8 cellular contexts compared by ENCODE assay signal in the genomic region with DNA sequence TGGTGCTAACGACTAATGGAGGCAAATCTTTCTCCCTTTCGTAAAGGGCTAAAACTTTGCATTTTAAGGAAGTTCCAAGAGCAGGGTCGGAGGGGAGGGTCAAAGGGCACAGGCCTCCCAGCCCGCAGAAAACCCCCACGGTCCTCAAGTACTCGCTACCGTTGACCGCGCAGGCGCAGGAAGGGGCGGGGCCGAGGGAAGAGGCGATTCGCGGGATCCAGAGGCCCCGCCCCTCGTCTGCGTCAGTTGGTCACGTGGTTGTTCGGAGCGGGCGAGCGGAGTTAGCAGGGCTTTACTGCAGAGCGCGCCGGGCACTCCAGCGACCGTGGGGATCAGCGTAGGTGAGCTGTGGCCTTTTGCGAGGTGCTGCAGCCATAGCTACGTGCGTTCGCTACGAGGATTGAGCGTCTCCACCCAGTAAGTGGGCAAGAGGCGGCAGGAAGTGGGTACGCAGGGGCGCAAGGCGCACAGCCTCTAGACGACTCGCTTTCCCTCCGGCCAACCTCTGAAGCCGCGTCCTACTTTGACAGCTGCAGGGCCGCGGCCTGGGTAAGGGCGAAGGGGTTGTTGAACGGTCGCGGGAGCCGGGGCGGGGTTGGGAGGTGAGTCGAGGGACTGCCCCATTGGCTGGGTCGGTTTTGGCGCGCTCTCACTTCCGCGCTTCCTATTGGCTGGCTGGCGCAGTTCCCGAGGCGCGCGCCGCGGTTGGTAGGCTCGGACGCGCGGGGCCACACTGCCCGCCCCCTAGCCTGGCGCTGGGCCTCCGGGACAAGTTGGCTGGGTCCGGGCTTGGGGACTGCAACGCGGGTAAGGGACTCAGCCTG. TPM values are rescaled to one million over a fixed set of nuclear protein-coding genes. Genes with fewer than 3 reads are reported as not detected.
A peak's percentile ranks its signal among the peaks of the same experiment; 100 is the strongest.
DNase-seq lines count a peak whose midpoint lies in the region; ATAC-seq, FAIRE-seq and TF ChIP-seq lines count a peak whose summit lies in the region.

A gene (plus strand): TSS at position 242 of the 824 bp plus-strand sequence. CDS start 2,310 bp downstream, outside the sequence.

- H3K4me3 ChIP-seq in ovary (peak within 1 kb of the TSS; percentile 96), thymus (ENCODE audit: low read length) (peak within 1 kb of the TSS; percentile 83)

- ATAC-seq in HG02798 (IDR thresholded peaks at IDR 0.05; ENCODE audit: poor library complexity, unreplicated experiment), result peak; percentile 97
- peak; percentile 99 for ATAC-seq in Right ventricle myocardium inferior

- 0 to 1% (median 0%) methylated on average over 61 to 75 of the region's 75 CpGs for WGBS in ovary, 3 donors
- under 1% methylated on average over 75 of the region's 75 CpGs for WGBS in thymus

- H3K36me3 ChIP-seq in ovary, result no peaks in the 10 kb centered on the region
- no peaks in the 10 kb centered on the region for H3K36me3 ChIP-seq in thymus (ENCODE audit: control insufficient read depth, insufficient read depth)

- TF ChIP-seq POLR2A in GM12891 (IDR thresholded peaks at IDR 0.05; ENCODE audit: low read depth, low read length), result peak; percentile 93
- TF ChIP-seq POLR2A in ovary (IDR thresholded peaks at IDR 0.05), result peak; percentile 59

- H3K27ac ChIP-seq in ovary, result peak within 1 kb of the TSS; percentile 82 to 85
- peak within 1 kb of the TSS; percentile 98 for H3K27ac ChIP-seq in thymus (ENCODE audit: low read depth)

- H3K9me3 ChIP-seq in ovary, result no peaks in the 10 kb centered on the region
- no peaks in the 10 kb centered on the region for H3K9me3 ChIP-seq in thymus (ENCODE audit: control insufficient read depth)

- H3K27me3 ChIP-seq in ovary (no peaks in the 10 kb centered on the region), thymus (ENCODE audit: control insufficient read depth, insufficient read depth) (no peaks in the 10 kb centered on the region)

- peak; percentile 94 for FAIRE-seq in GM12891 (lab: Jason Lieb, UNC)

- H3K4me1 ChIP-seq in ovary (ENCODE audit: insufficient read depth) (peaks cover 6% of the 10 kb centered on the region), thymus (ENCODE audit: control insufficient read depth, insufficient read depth, low read length) (peaks cover 6% of the 10 kb centered on the region)

- DNase-seq in GM12891 (ENCODE audit: insufficient read length, low spot score) (peak; percentile 87), NCI-H1417 treated with DMSO at 0.1 percent for 48 hours (lab: John Stamatoyannopoulos, UW) (peak; percentile 87), SW 1271 (lab: John Stamatoyannopoulos, UW) (peak; percentile 93 to 94), Right ventricle myocardium inferior (ENCODE audit: missing footprints) (peak; percentile 100), ovary (peak; percentile 98 to 99 (median 98))
- peak; percentile 97 for DNase-seq in activated naive CD8-positive, alpha-beta T cell treated with anti-CD3 and anti-CD28 coated beads, Interleukin-2, amount 50 U/mL, for 16 hours (ENCODE audit: low read depth, low spot score)

- TF ChIP-seq EP300 in ovary (IDR thresholded peaks at IDR 0.05), result no peak

- intact Hi-C loops in Right ventricle myocardium inferior (cut with DNase I), result loop anchor here (2.0 kb wide), 1 partner anchor 54 kb away; no protein-coding TSS in a partner anchor
- intact Hi-C loops in ovary (cut with DNase I), result loop anchor here in 2 of 4 donors (5.0 to 10.0 kb wide), 2 partner anchors 50 to 53 kb away; no protein-coding TSS in a partner anchor

- no peak for TF ChIP-seq CTCF in ovary (IDR thresholded peaks at IDR 0.05)

TF ChIP-seq in GM12891, 5 proteins besides CTCF, POLR2A, EP300 and RAD21:
- TF ChIP-seq SPI1 (IDR thresholded peaks at IDR 0.05; ENCODE audit: low read depth, low read length) (no peak), PAX5 (IDR thresholded peaks at IDR 0.05; ENCODE audit: insufficient read depth, low read length, severe bottlenecking) (no peak), TAF1 (IDR thresholded peaks at IDR 0.05; ENCODE audit: low read depth, low read length) (peak; percentile 84), POU2F2 (IDR thresholded peaks at IDR 0.05; ENCODE audit: low read depth, low read length) (peak; percentile 49), POLR2AphosphoS5 (IDR thresholded peaks at IDR 0.05; ENCODE audit: low read depth, low read length) (peak; percentile 92)

RNA-seq across cellular contexts. Expression of the gene that starts here (rescaled TPM):
- 38.9 TPM for polyA plus RNA-seq in GM12891 (2012; ENCODE audit: low read depth, missing spikeins)
- 8.1 TPM for total RNA-seq in Right ventricle myocardium inferior
- total RNA-seq in ovary, result 10 to 100 TPM in 2 of 7 donors, 1 to 10 TPM in 5; 4.7 to 36.1 (median 8.8) TPM
- 10 to 100 TPM; 17.5 to 26.7 TPM for polyA plus RNA-seq in ovary
- polyA plus RNA-seq in thymus, result 21.6 TPM

Comparison
In these comparisons a context has a peak if more than half of its experiments do, and no peak if none do; other contexts are left out.
1. Peak in every context shown above with its lines: DNase-seq, ATAC-seq, H3K4me3 ChIP-seq and H3K27ac ChIP-seq.